In the genomic region with DNA sequence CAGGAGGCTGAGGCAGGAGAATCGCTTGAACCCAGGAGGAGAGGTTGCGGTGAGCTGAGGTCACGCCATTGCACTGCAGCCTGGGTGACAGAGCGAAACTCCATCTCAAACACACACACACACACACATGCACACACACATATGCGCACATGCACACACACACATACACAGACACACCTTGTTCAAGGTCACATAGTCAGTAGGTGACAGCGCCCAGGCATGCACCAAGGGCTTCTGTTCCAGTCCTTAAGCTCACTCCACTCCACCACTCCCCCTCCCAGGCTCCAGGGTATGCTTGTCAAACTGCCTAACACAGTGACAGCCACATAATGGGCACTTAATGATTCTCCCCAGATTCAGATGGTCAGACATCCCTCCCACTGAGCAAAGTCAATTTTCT, we compare ENCODE assay signal across 22 cellular contexts. TPM values are rescaled to one million over a fixed set of nuclear protein-coding genes. Genes with fewer than 3 reads are reported as not detected.
DNase-seq lines count a peak whose midpoint lies in the region; ATAC-seq and TF ChIP-seq lines count a peak whose summit lies in the region.
"Had no signal": no experiment of that assay in that cellular context is flagged by ENCODE, and none has a peak within 500 bp of the region (broad histone marks: within the 10 kb centered on the region; RNA-seq: fewer than 3 reads in every experiment).

No MANE protein-coding gene starts in this region.

- H2BK120ac ChIP-seq in H9 (ENCODE audit: low read depth, low read length, poor library complexity, severe bottlenecking) = no peak overlapping the region
- peak overlapping the region; percentile 81; the same call in 1 of the 2 replicates for H2BK120ac ChIP-seq in IMR-90 (ENCODE audit: low read depth, low read length)

- no peak overlapping the region for H2BK5ac ChIP-seq in H9 (ENCODE audit: insufficient read length, low read length)
- no peak overlapping the region for H2BK5ac ChIP-seq in IMR-90 (ENCODE audit: low read depth, low read length, poor library complexity, severe bottlenecking)

- TF ChIP-seq CTCF in H9 (conservative IDR thresholded peaks at IDR 0.05) (no peak), IMR-90 (conservative IDR thresholded peaks at IDR 0.05; ENCODE audit: low read depth, low read length) (no peak), spleen (IDR thresholded peaks at IDR 0.05 in 8 of 11, conservative IDR thresholded peaks at IDR 0.05 in 3 of 11) (no peak)

- H3K36me3 Mint-ChIP-seq in H9 (ENCODE audit: insufficient read depth in 1 of 3, low read depth in 3 of 3) = no peaks in the 10 kb centered on the region
- H3K36me3 Mint-ChIP-seq: CD4-positive, alpha-beta memory T cell had no signal

- H3K18ac ChIP-seq in H9 (ENCODE audit: insufficient read length, low read depth, low read length) = no peak overlapping the region
- peak overlapping the region; percentile 19; the same call in 1 of the 2 replicates for H3K18ac ChIP-seq in IMR-90 (ENCODE audit: low read depth, low read length)

- no peak overlapping the region for H4K8ac ChIP-seq in H9 (replicated peaks; ENCODE audit: insufficient read length, low read depth, low read length)
- peak overlapping the region in 1 of 2 experiments; percentile 0; a peak in 1 of 4 replicates for H4K8ac ChIP-seq in IMR-90 (ENCODE audit: low read depth in 2 of 2, low read length in 2 of 2)

- no peak overlapping the region for H3K23ac ChIP-seq in H9 (ENCODE audit: insufficient read length, low read depth, low read length)
- H3K23ac ChIP-seq in IMR-90 (ENCODE audit: low read depth, low read length) = no peak overlapping the region

- H3K4me1 ChIP-seq in H9 (ENCODE audit: insufficient read depth, low read length) (peaks cover 8% of the 10 kb centered on the region), IMR-90 (ENCODE audit: control insufficient read depth, insufficient read depth, low read length) (peaks cover 27% of the 10 kb centered on the region), spleen (peaks cover 13 to 40% (median 29%) of the 10 kb centered on the region in 6 donors)

- no peak overlapping the region for H2BK12ac ChIP-seq in H9 (ENCODE audit: insufficient read length, low read depth, low read length)

- H3K56ac ChIP-seq in H9 (ENCODE audit: insufficient read length, low read depth, low read length) (no peak overlapping the region), IMR-90 (ENCODE audit: extremely low read depth, insufficient read depth, low read length) (no peak overlapping the region)

- H4K91ac ChIP-seq in H9 (ENCODE audit: insufficient read length, low read depth, low read length) = no peak overlapping the region
- peak overlapping the region; percentile 41 for H4K91ac ChIP-seq in IMR-90 (ENCODE audit: insufficient read depth, low read depth, low read length)

- no peaks in the 10 kb centered on the region for H3K23me2 ChIP-seq in H9 (ENCODE audit: insufficient read length, low read depth, low read length, poor library complexity, severe bottlenecking)

- TF ChIP-seq RAD21 in IMR-90 (IDR thresholded peaks at IDR 0.05; ENCODE audit: low read length) = no peak

- H2BK15ac ChIP-seq in H9 (ENCODE audit: low read depth, low read length) = no peak overlapping the region
- H2BK15ac ChIP-seq in IMR-90 (ENCODE audit: low read depth, low read length) = peak overlapping the region; percentile 66; the same call in 1 of the 3 replicates

- TF ChIP-seq POLR2A in IMR-90 (IDR thresholded peaks at IDR 0.05; ENCODE audit: low read depth, low read length) (no peak), spleen (IDR thresholded peaks at IDR 0.05) (no peak)

- in situ Hi-C loops in IMR-90 (cut with MboI; ENCODE audit: low sequenced_read_pairs) = no loop called here

- H3K27me3 Mint-ChIP-seq in H9 (ENCODE audit: low read depth) = peaks cover 3% of the 10 kb centered on the region

- POLR2A ChIA-PET in IMR-90 (lab: Charles Lee; ENCODE audit: unreplicated experiment) = no interaction called here

- dilution Hi-C loops in IMR-90 (cut with HindIII; ENCODE audit: low sequenced_read_pairs, unreplicated experiment) = no loop called here

- no peaks in the 10 kb centered on the region for H3K79me1 ChIP-seq in H9 (ENCODE audit: insufficient read depth, low read depth, low read length, poor library complexity, severe bottlenecking)
- peaks cover 0 to 26% of the 10 kb centered on the region in 2 experiments; a peak in 2 of 4 replicates for H3K79me1 ChIP-seq in IMR-90 (ENCODE audit: low read depth in 1 of 2, low read length in 2 of 2)

- H3K27me3 ChIP-seq in H9 (ENCODE audit: insufficient read depth, low read length) (no peaks in the 10 kb centered on the region), IMR-90 (ENCODE audit: control insufficient read depth, insufficient read depth, low read length) (no peaks in the 10 kb centered on the region), spleen (replicated peaks in 1 of 7) (no peaks in the 10 kb centered on the region)
- H3K27me3 ChIP-seq: MG63, Peyer's patch had no signal

- H3T11ph ChIP-seq in H9 (ENCODE audit: low read length) = no peak overlapping the region

- H3K4me1 Mint-ChIP-seq in H9 = peaks cover 11 to 12% of the 10 kb centered on the region in 2 experiments

- H3K9me3 ChIP-seq in H9 (ENCODE audit: control insufficient read depth, low read depth, low read length) (no peaks in the 10 kb centered on the region), IMR-90 (ENCODE audit: control insufficient read depth, insufficient read depth, low read length) (no peaks in the 10 kb centered on the region), spleen (no peaks in the 10 kb centered on the region)
- H3K9me3 ChIP-seq: Caco-2, MG63, Peyer's patch had no signal

- no peak overlapping the region for H3K27ac ChIP-seq in H9 (ENCODE audit: insufficient read length, low read depth, low read length)
- H3K27ac ChIP-seq in IMR-90 (ENCODE audit: insufficient read depth, low read length) = no peak overlapping the region
- H3K27ac ChIP-seq in spleen = peak overlapping the region in 1 of 8 donors; percentile 29

- H2BK20ac ChIP-seq in H9 (ENCODE audit: low read depth, low read length, poor library complexity, severe bottlenecking) (no peak overlapping the region), IMR-90 (ENCODE audit: low read depth, low read length) (peak overlapping the region; percentile 70)

- DNase-seq in H9 (no peak), IMR-90 (no peak), left kidney (ENCODE audit: low read depth, low spot score) (peak; percentile 31), spleen (peak; percentile 20), HuH-7.5 (ENCODE audit: low spot score) (no peak), activated gamma-delta T cell treated with Interleukin-2 at 50 U/mL for 16 hours (no peak)
- DNase-seq: Caco-2; CD4-positive, alpha-beta memory T cell; DMS 273 treated with DMSO at 0.1 percent for 48 hours; DND-41; GOT3; MG63; NCI-H1436; NCI-H2029; NCI-H345; NCI-H524; NCI-H82 had no signal

- H2AFZ ChIP-seq in H9 (ENCODE audit: low read length) = no peak overlapping the region
- no peak overlapping the region for H2AFZ ChIP-seq in IMR-90 (replicated peaks; ENCODE audit: low read length, poor library complexity)

- H3K9me3 Mint-ChIP-seq in H9 = no peaks in the 10 kb centered on the region

- intact Hi-C loops in IMR-90 (cut with micrococcal nuclease) (loop anchor here (10.0 kb wide), 1 partner anchor 206 kb away; no protein-coding TSS in a partner anchor), spleen (cut with DNase I; ENCODE audit: low total_unique reads) (no loop called here)

- H3K36me3 ChIP-seq in IMR-90 (ENCODE audit: control insufficient read depth, insufficient read depth, low read length) (no peaks in the 10 kb centered on the region), spleen (no peaks in the 10 kb centered on the region)
- H3K36me3 ChIP-seq: Peyer's patch had no signal

- H2AK5ac ChIP-seq in H9 (ENCODE audit: insufficient read length, low read length) = no peak overlapping the region
- peak overlapping the region; percentile 81 for H2AK5ac ChIP-seq in IMR-90 (ENCODE audit: low read depth, low read length)

- CTCF ChIA-PET in IMR-90 (lab: Yijun Ruan, JAX) = no interaction called here

- no peak overlapping the region for H3K4me3 Mint-ChIP-seq in H9
- H3K4me3 Mint-ChIP-seq: CD4-positive, alpha-beta memory T cell had no signal

- BruUV-seq in IMR-90 (replicated peaks; lab: Mats Ljungman, UMichigan) = no TSS peak

- H2AK9ac ChIP-seq in IMR-90 (replicated peaks; ENCODE audit: low read depth, low read length, poor library complexity) = no peak overlapping the region

- WGBS in H9 (ENCODE audit: extremely low coverage, insufficient read length, low lambda C conversion rate) = no CpG with 5 or more reads among the region's 6 CpGs
- WGBS in IMR-90 (ENCODE audit: extremely low coverage in 2 of 2, insufficient read length in 1 of 2), 2 experiments = 94% methylated on average over 5 of the region's 6 CpGs; no CpG with 5 or more reads in 1 of the 2 experiments
- WGBS in spleen, 5 donors = 87 to 98% (median 94%) methylated on average over 6 of the region's 6 CpGs

- no peak overlapping the region for H3K27ac Mint-ChIP-seq in H9
- H3K27ac Mint-ChIP-seq: CD4-positive, alpha-beta memory T cell had no signal

- ATAC-seq in IMR-90 (ENCODE audit: low read depth) = no peak
- no peak for ATAC-seq in HG03521 (IDR thresholded peaks at IDR 0.05; ENCODE audit: unreplicated experiment)
- ATAC-seq: HCT116, K562, SK-N-SH treated with all-trans-retinoic acid at 6 μM for 48 hours had no signal

- H4K20me1 ChIP-seq in H9 (ENCODE audit: control insufficient read depth, insufficient read depth, insufficient read length) (no peaks in the 10 kb centered on the region), IMR-90 (ENCODE audit: insufficient read depth, low read length) (no peaks in the 10 kb centered on the region)

- H3K4me2 ChIP-seq in H9 (ENCODE audit: insufficient read depth, insufficient read length, low read length) (no peak overlapping the region), IMR-90 (ENCODE audit: low read depth, low read length) (no peak overlapping the region)

- H4K5ac ChIP-seq in H9 (ENCODE audit: insufficient read length, low read depth, low read length) (no peak overlapping the region), IMR-90 (ENCODE audit: low read depth, low read length) (0 out of 2 replicates have a peak overlapping the region, but pooled peaks have one; percentile 17)

- H3K4me3 ChIP-seq in IMR-90 (ENCODE audit: insufficient read depth, low read depth, low read length) = no peak overlapping the region
- H3K4me3 ChIP-seq in spleen = no peak overlapping the region
- H3K4me3 ChIP-seq: K562, MG63, Peyer's patch had no signal

- peaks cover 30% of the 10 kb centered on the region for H3K9me1 ChIP-seq in IMR-90 (ENCODE audit: insufficient read depth, low read length)

- H3K79me2 ChIP-seq in H9 (ENCODE audit: insufficient read depth, low read length) = no peaks in the 10 kb centered on the region

- H3K14ac ChIP-seq in H9 (ENCODE audit: insufficient read depth, low read length) = peak overlapping the region; percentile 67; the same call in 1 of the 2 replicates
- H3K14ac ChIP-seq in IMR-90 (replicated peaks; ENCODE audit: low read depth, low read length) = peak overlapping the region; percentile 62; the same call in 1 of the 2 replicates

- no peak overlapping the region for H3K9ac ChIP-seq in H9 (ENCODE audit: extremely low read depth, insufficient read length, low read length)
- H3K9ac ChIP-seq in IMR-90 (ENCODE audit: low read depth, low read length) = no peak overlapping the region

- H3K4ac ChIP-seq in H9 (ENCODE audit: low read depth, low read length) (no peak overlapping the region), IMR-90 (ENCODE audit: low read depth, low read length) (peak overlapping the region; percentile 56)

RNA-seq across cellular contexts. Expression of gene KCNMA1, which starts 37.0 kb away (rescaled TPM):
- total RNA-seq in H9 (2021) (1.7 and 2.0 TPM in 2 replicates), IMR-90 (2012; rRNA removed) (24.7 and 25.6 TPM in 2 replicates), spleen (100 to 1,000 TPM in 2 of 7 donors, 10 to 100 TPM in 5; 39.6 to 114 (median 63.6) TPM)
- polyA plus RNA-seq in IMR-90 (2012; rRNA removed) (29.6 and 31.7 TPM in 2 replicates), spleen (10 to 100 TPM in 1 of 3 donors, 1 to 10 TPM in 2; 9.3 to 21.7 (median 10.0) TPM)
- polyA plus RNA-seq in IMR-90 (2012; cell fraction: cytosol; rRNA removed) = 25.2 and 29.3 TPM in 2 replicates
- polyA plus RNA-seq in IMR-90 (2012; cell fraction: nucleus; rRNA removed; ENCODE audit: low replicate concordance) = 39.9 and 48.3 TPM in 2 replicates
- total RNA-seq: CD4-positive, alpha-beta memory T cell had no signal

Comparison
In these comparisons a context has a peak if more than half of its experiments do, and no peak if none do; other contexts are left out.
1. DNase-seq: peak in left kidney (single experiment) and spleen (single experiment); none in H9 (single experiment), IMR-90 (single experiment), HuH-7.5 (single experiment) and activated gamma-delta T cell treated with Interleukin-2 at 50 U/mL for 16 hours (single experiment).